Comparison of ENCODE assay signal across 10 cellular contexts in genomic region chr3:59424268-59425010, GRCh38.
DNase-seq lines count a peak whose midpoint lies in the region; ATAC-seq and TF ChIP-seq lines count a peak whose summit lies in the region.
"Had no signal": no experiment of that assay in that cellular context is flagged by ENCODE, and none has a peak within 500 bp of the region (broad histone marks: within the 10 kb centered on the region; RNA-seq: fewer than 3 reads in every experiment).

No MANE protein-coding gene starts in this region.

- H3K27me3 ChIP-seq in AG04450 (ENCODE audit: control insufficient read depth, insufficient read depth, low read length) = no peaks in the 10 kb centered on the region

- H3K36me3 Mint-ChIP-seq in T-helper 17 cell (ENCODE audit: low read depth) = no peaks in the 10 kb centered on the region

- TF ChIP-seq CTCF in AG04450 (IDR thresholded peaks at IDR 0.05; ENCODE audit: low read depth, low read length) (no peak), GM13977 (IDR thresholded peaks at IDR 0.05; ENCODE audit: extremely low read depth, insufficient read depth, missing control alignments) (no peak), fibroblast of villous mesenchyme (IDR thresholded peaks at IDR 0.05; ENCODE audit: insufficient read depth, low read depth, low read length) (no peak)

- H3K4me3 ChIP-seq in AG04450 (ENCODE audit: low read depth, low read length) (no peak overlapping the region), fibroblast of villous mesenchyme (ENCODE audit: low read depth, low read length) (no peak overlapping the region)

- in situ Hi-C loops in GM13977 (cut with MboI; ENCODE audit: low pct_unique_long_range_greater_than_20kb, low sequenced_read_pairs, unreplicated experiment) = no loop called here

- DNase-seq in AG04450 (ENCODE audit: low read depth, low spot score) (peak; percentile 69), GM13977 (ENCODE audit: low spot score) (peak; percentile 24), T-helper 17 cell (peak in 2 of 3 donors; percentile 14 to 17), fibroblast of villous mesenchyme (ENCODE audit: low read depth) (peak; percentile 80), NCI-H82 treated with DMSO at 0.1 percent for 48 hours (lab: John Stamatoyannopoulos, UW; ENCODE audit: unreplicated experiment) (no peak), ecto neural progenitor cell (ENCODE audit: low spot score) (no peak), NCI-H526 treated with DMSO at 0.1 percent for 48 hours (lab: John Stamatoyannopoulos, UW) (no peak), NCI-H748 treated with DMSO at 0.1 percent for 48 hours (lab: John Stamatoyannopoulos, UW) (no peak)
- DNase-seq: dermis blood vessel endothelial cell, GF-D8 had no signal

- CTCF ChIA-PET in AG04450 (lab: Charles Lee) = interaction anchor here (1.2 kb wide), 1 partner anchor 433 kb away, joined by 4 read pairs; no protein-coding TSS in a partner anchor

- H3K4me3 Mint-ChIP-seq in T-helper 17 cell = peak overlapping the region; percentile 72

- peaks cover 45% of the 10 kb centered on the region for H3K4me1 Mint-ChIP-seq in T-helper 17 cell

- POLR2A ChIA-PET in AG04450 (lab: Yijun Ruan, JAX) = interaction anchor here (1.3 to 3.8 kb wide), 2 partner anchors 9 to 178 kb away, joined by 3 to 24 read pairs; no protein-coding TSS in a partner anchor

- no peaks in the 10 kb centered on the region for H3K9me3 ChIP-seq in AG04450 (ENCODE audit: control insufficient read depth, insufficient read depth, low read length)
- no peaks in the 10 kb centered on the region for H3K9me3 ChIP-seq in T-helper 17 cell (ENCODE audit: control insufficient read depth, low read length, poor library complexity, severe bottlenecking)

- H3K27me3 Mint-ChIP-seq in T-helper 17 cell = no peaks in the 10 kb centered on the region

- H3K27ac ChIP-seq in AG04450 (ENCODE audit: low read depth, low read length) = no peak overlapping the region

- peak; percentile 87 for ATAC-seq in T-helper 17 cell

- peak overlapping the region; percentile 98 for H3K27ac Mint-ChIP-seq in T-helper 17 cell

Comparison
In these comparisons a context has a peak if more than half of its experiments do, and no peak if none do; other contexts are left out.
1. DNase-seq: peak in AG04450 (single experiment), GM13977 (single experiment), T-helper 17 cell (2 of 3) and fibroblast of villous mesenchyme (single experiment); none in NCI-H82 treated with DMSO at 0.1 percent for 48 hours (single experiment), ecto neural progenitor cell (single experiment), NCI-H526 treated with DMSO at 0.1 percent for 48 hours (single experiment) and NCI-H748 treated with DMSO at 0.1 percent for 48 hours (single experiment).